17 cellular contexts compared by ENCODE assay signal in genomic region chr1:60458111-60458510, GRCh38.
A peak's percentile ranks its signal among the peaks of the same experiment; 100 is the strongest.
DNase-seq lines count a peak whose midpoint lies in the region; ATAC-seq and TF ChIP-seq lines count a peak whose summit lies in the region.
"Had no signal": no experiment of that assay in that cellular context is flagged by ENCODE, and none has a peak within 500 bp of the region (broad histone marks: within the 10 kb centered on the region; RNA-seq: fewer than 3 reads in every experiment).

No MANE protein-coding gene starts in this region.

- no peaks in the 10 kb centered on the region for H3K4me1 ChIP-seq in adipocyte (ENCODE audit: control insufficient read depth, insufficient read depth, low read length)
- H3K4me1 ChIP-seq: BLaER1 had no signal

- H3K36me3 ChIP-seq in adipocyte (ENCODE audit: control insufficient read depth, insufficient read depth, low read length, severe bottlenecking): no peaks in the 10 kb centered on the region
- H3K36me3 ChIP-seq: BLaER1 had no signal

- H3K27me3 ChIP-seq in adipocyte (replicated peaks; ENCODE audit: control insufficient read depth, insufficient read depth, low read length): no peaks in the 10 kb centered on the region
- H3K27me3 ChIP-seq: BLaER1 had no signal

- peak; percentile 75 for DNase-seq in adipocyte (ENCODE audit: low read depth)
- peak; percentile 55 for DNase-seq in fibroblast of gingiva (ENCODE audit: low read depth)
- DNase-seq in fibroblast of the aortic adventitia (ENCODE audit: low read depth): peak; percentile 3
- no peak for DNase-seq in central memory CD4-positive, alpha-beta T cell
- no peak for DNase-seq in T1000 (lab: John Stamatoyannopoulos, UW)
- DNase-seq: CD4-positive, CD25-positive, alpha-beta regulatory T cell; CD8-positive, alpha-beta T cell; DMS 273 treated with DMSO at 0.1 percent for 48 hours; DMS79; EL; GDM1; GM23248; H7; HCEC 1CT had no signal

- ATAC-seq in HG03196 (IDR thresholded peaks at IDR 0.05; ENCODE audit: unreplicated experiment): no peak
- ATAC-seq: CD8-positive, alpha-beta T cell; GM12878 had no signal

- H3K4me3 ChIP-seq in adipocyte (ENCODE audit: low read length) (no peak overlapping the region), fibroblast of the aortic adventitia (ENCODE audit: low read depth, low read length) (no peak overlapping the region)
- H3K4me3 ChIP-seq: BLaER1, GM12878, GM23248 had no signal

- TF ChIP-seq CTCF in fibroblast of the aortic adventitia (IDR thresholded peaks at IDR 0.05; ENCODE audit: insufficient read depth, low read length): no peak

- no peak overlapping the region for H3K9ac ChIP-seq in adipocyte (ENCODE audit: low read length)
- H3K9ac ChIP-seq: BLaER1, GM23248 had no signal

- H3K9me3 ChIP-seq in adipocyte (ENCODE audit: control insufficient read depth, low read length): peaks cover 5% of the 10 kb centered on the region
- H3K9me3 ChIP-seq: BLaER1 had no signal

Comparison
In these comparisons a context has a peak if more than half of its experiments do, and no peak if none do; other contexts are left out.
1. DNase-seq: peak in adipocyte (single experiment), fibroblast of gingiva (single experiment) and fibroblast of the aortic adventitia (single experiment); none in central memory CD4-positive, alpha-beta T cell (single experiment) and T1000 (single experiment).